In the genomic region with DNA sequence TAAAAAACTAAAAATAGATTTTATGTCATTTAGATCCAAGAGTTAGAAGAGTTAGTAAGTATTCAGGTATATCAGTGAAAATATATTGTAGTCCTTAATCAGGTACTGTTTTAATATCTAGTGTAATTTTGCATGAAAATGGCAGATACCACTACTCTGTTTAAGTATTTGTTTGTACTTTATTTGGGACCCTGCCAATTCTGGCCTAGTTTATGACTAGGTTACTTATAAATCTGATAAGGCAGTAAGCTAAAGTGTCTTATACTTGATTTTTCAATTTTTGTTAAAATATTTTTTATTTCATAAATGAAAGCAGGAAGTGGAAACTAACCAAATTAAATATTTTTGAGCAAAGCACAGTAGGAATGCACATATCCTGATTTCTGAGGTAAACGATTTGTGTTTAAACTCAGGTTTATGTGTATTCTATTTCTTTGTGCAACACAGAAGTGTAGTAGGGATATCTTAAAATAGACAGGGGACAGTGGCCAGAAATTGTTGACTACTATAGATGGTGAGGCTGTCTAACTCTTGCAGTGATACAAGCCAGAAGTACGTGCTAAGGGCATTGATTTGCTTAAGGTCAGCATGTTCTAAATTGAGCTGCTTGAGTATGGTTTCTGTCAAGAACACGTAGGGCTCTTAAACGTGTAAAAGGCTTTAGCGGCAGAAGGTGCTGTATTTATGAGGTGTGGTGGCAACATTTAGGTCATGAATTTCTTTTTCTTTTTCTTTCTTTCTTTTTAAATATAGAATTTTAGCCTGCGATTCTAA, we compare ENCODE assay signal across 1 cellular context.
TF ChIP-seq lines count a peak whose summit lies in the region.

No MANE protein-coding gene starts in this region.

TF ChIP-seq in IMR-90, 13 proteins besides CTCF, POLR2A, EP300 and RAD21 (continued from another document):
- TF ChIP-seq ELK1 (IDR thresholded peaks at IDR 0.05; ENCODE audit: borderline replicate concordance, low read depth, low read length): no peak
